40 cellular contexts compared by ENCODE assay signal in the genomic region with DNA sequence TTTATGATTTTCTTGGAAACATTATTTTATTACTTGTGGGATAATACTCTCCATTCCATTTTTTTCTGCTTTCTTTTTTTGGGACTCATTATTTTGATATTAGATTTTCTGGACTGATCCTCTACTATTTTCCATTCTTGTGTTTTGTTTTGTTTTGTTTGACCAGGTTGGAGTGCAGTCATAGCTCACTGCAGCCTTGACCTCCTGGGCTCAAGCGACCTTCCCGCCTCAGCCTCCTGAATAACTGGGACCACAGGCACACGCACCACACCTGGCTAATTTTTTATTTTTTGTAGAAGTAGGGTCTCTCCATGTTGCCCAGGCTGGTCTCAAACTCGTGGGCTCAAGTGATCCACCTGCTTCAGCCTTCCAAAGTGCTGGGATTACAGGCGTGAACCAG.
"Had no signal": no experiment of that assay in that cellular context is flagged by ENCODE, and none has a peak within 500 bp of the region (broad histone marks: within the 10 kb centered on the region; RNA-seq: fewer than 3 reads in every experiment).

No MANE protein-coding gene starts in this region.

- H3K4me1 Mint-ChIP-seq: activated naive CD4-positive, alpha-beta T cell treated with anti-CD3 and anti-CD28 coated beads, Interleukin-2, amount 10 ng/mL, durations not matched to agents 7 days and 5 days; activated naive CD4-positive, alpha-beta T cell treated with anti-CD3 and anti-CD28 coated beads, Interleukin-2, amount 50 U/mL, for 24 hours; activated naive CD8-positive, alpha-beta T cell treated with anti-CD3 and anti-CD28 coated beads, Interleukin-2, amount 10 ng/mL, durations not matched to agents 7 days and 5 days; central memory CD8-positive, alpha-beta T cell had no signal

- H3K4me3 ChIP-seq: adrenal gland, ascending aorta, body of pancreas, breast epithelium, cardiac muscle cell had no signal

- ATAC-seq: activated naive CD4-positive, alpha-beta T cell treated with anti-CD3 and anti-CD28 coated beads, Interleukin-2, amount 50 U/mL, for 72 hours; activated naive CD8-positive, alpha-beta T cell treated with anti-CD3 and anti-CD28 coated beads, Interleukin-2, amount 50 U/mL, for 24 hours; activated T-cell treated with anti-CD3 and anti-CD28 coated beads, Interleukin-2, amount 50 U/mL, for 4 hours; activated T-cell treated with anti-CD3 and anti-CD28 coated beads, Interleukin-2, amount 50 U/mL, for 72 hours; activated T-helper 17 cell treated with anti-CD3 and anti-CD28 coated beads, Interleukin-2, amount 50 U/mL, for 72 hours; body of pancreas had no signal

- H3K36me3 ChIP-seq: adrenal gland, ascending aorta, brain microvascular endothelial cell, breast epithelium, cardiac muscle cell had no signal

- H3K27ac ChIP-seq: adrenal gland, ascending aorta, body of pancreas, brain microvascular endothelial cell, breast epithelium, cardiac muscle cell had no signal

- H3K27me3 Mint-ChIP-seq: brain had no signal

- H3K9me3 ChIP-seq: adrenal gland, ascending aorta, body of pancreas, breast epithelium had no signal

- H3K27ac Mint-ChIP-seq: activated naive CD4-positive, alpha-beta T cell treated with anti-CD3 and anti-CD28 coated beads for 36 hours; activated naive CD4-positive, alpha-beta T cell treated with anti-CD3 and anti-CD28 coated beads, Interleukin-2, amount 10 ng/mL, durations not matched to agents 7 days and 5 days; activated naive CD4-positive, alpha-beta T cell treated with anti-CD3 and anti-CD28 coated beads, Interleukin-2, amount 50 U/mL, for 24 hours; activated naive CD4-positive, alpha-beta T cell treated with anti-CD3 and anti-CD28 coated beads, Interleukin-2, amount 50 U/mL, for 72 hours; activated naive CD8-positive, alpha-beta T cell; activated naive CD8-positive, alpha-beta T cell treated with anti-CD3 and anti-CD28 coated beads for 36 hours; activated naive CD8-positive, alpha-beta T cell treated with anti-CD3 and anti-CD28 coated beads, Interleukin-2, amount 10 ng/mL, durations not matched to agents 7 days and 5 days; activated naive CD8-positive, alpha-beta T cell treated with anti-CD3 and anti-CD28 coated beads, Interleukin-2, amount 50 U/mL, for 24 hours; activated T-cell treated with anti-CD3 and anti-CD28 coated beads, Interleukin-2, amount 50 U/mL, for 24 hours; activated T-cell treated with anti-CD3 and anti-CD28 coated beads, Interleukin-2, amount 50 U/mL, for 72 hours; activated T-helper 1 cell treated with anti-CD3 and anti-CD28 coated beads, Interleukin-12 subunit alpha, Interleukin-12 subunit beta, Interleukin-2, Interleukin-4 antibody, amounts not matched to agents 30 ng/mL and 10 ng/mL and 1 ng/mL, durations not matched to agents 14 hours and 24 hours and 36 hours; activated T-helper 17 cell treated with anti-CD3 and anti-CD28 coated beads, Interleukin-2, amount 50 U/mL, for 72 hours; activated T-helper 2 cell treated with anti-CD3 and anti-CD28 coated beads, Interferon-gamma antibody, Interleukin-2, Interleukin-4, amounts not matched to agents 10 μg/mL and 5 μg/mL and 100 μg/mL, durations not matched to agents 14 hours and 24 hours and 36 hours; brain had no signal

- H3K27me3 ChIP-seq: adrenal gland, ascending aorta, body of pancreas, brain microvascular endothelial cell, breast epithelium, cardiac muscle cell had no signal

- DNase-seq: activated effector memory CD4-positive, alpha-beta T cell treated with anti-CD3 and anti-CD28 coated beads, Interleukin-2, amount 50 U/mL, for 16 hours; activated effector memory CD4-positive, alpha-beta T cell treated with Interleukin-2 at 50 U/mL for 16 hours; activated gamma-delta T cell; activated gamma-delta T cell treated with Interleukin-2 at 50 U/mL for 16 hours; activated naive CD4-positive, alpha-beta T cell; activated naive CD4-positive, alpha-beta T cell treated with anti-CD3 and anti-CD28 coated beads for 36 hours; activated naive CD4-positive, alpha-beta T cell treated with anti-CD3 and anti-CD28 coated beads, Interleukin-2, amount 10 ng/mL, durations not matched to agents 7 days and 5 days; activated naive CD4-positive, alpha-beta T cell treated with anti-CD3 and anti-CD28 coated beads, Interleukin-2, amount 50 U/mL, for 16 hours; activated naive CD4-positive, alpha-beta T cell treated with Interleukin-2 at 50 U/mL for 16 hours; activated naive CD8-positive, alpha-beta T cell treated with anti-CD3 and anti-CD28 coated beads for 36 hours; activated naive CD8-positive, alpha-beta T cell treated with anti-CD3 and anti-CD28 coated beads, Interleukin-2, amount 10 ng/mL, durations not matched to agents 7 days and 5 days; activated naive CD8-positive, alpha-beta T cell treated with anti-CD3 and anti-CD28 coated beads, Interleukin-2, amount 50 U/mL, for 24 hours; activated T-cell treated with anti-CD3 and anti-CD28 coated beads, Interleukin-2, amount 50 U/mL, for 1 hour; activated T-cell treated with anti-CD3 and anti-CD28 coated beads, Interleukin-2, amount 50 U/mL, for 24 hours; activated T-cell treated with anti-CD3 and anti-CD28 coated beads, Interleukin-2, amount 50 U/mL, for 4 hours; activated T-cell treated with anti-CD3 and anti-CD28 coated beads, Interleukin-2, amount 50 U/mL, for 48 hours; activated T-cell treated with anti-CD3 and anti-CD28 coated beads, Interleukin-2, amount 50 U/mL, for 72 hours; adrenal gland; amniotic stem cell; amygdala; anterior cingulate cortex; aorta; body of pancreas; brain microvascular endothelial cell; caudate nucleus; central memory CD4-positive, alpha-beta T cell; cerebellar nuclear complex had no signal

- H3K4me1 ChIP-seq: ascending aorta, body of pancreas, breast epithelium had no signal

- H3K4me3 Mint-ChIP-seq: activated naive CD4-positive, alpha-beta T cell treated with anti-CD3 and anti-CD28 coated beads for 36 hours; activated naive CD4-positive, alpha-beta T cell treated with anti-CD3 and anti-CD28 coated beads, Interleukin-2, amount 10 ng/mL, durations not matched to agents 7 days and 5 days; activated naive CD4-positive, alpha-beta T cell treated with anti-CD3 and anti-CD28 coated beads, Interleukin-2, amount 50 U/mL, for 24 hours; activated naive CD8-positive, alpha-beta T cell; activated naive CD8-positive, alpha-beta T cell treated with anti-CD3 and anti-CD28 coated beads for 36 hours; activated naive CD8-positive, alpha-beta T cell treated with anti-CD3 and anti-CD28 coated beads, Interleukin-2, amount 10 ng/mL, durations not matched to agents 7 days and 5 days; activated naive CD8-positive, alpha-beta T cell treated with anti-CD3 and anti-CD28 coated beads, Interleukin-2, amount 50 U/mL, for 24 hours; activated T-cell treated with anti-CD3 and anti-CD28 coated beads, Interleukin-2, amount 50 U/mL, for 24 hours; activated T-cell treated with anti-CD3 and anti-CD28 coated beads, Interleukin-2, amount 50 U/mL, for 4 hours; activated T-cell treated with anti-CD3 and anti-CD28 coated beads, Interleukin-2, amount 50 U/mL, for 72 hours; activated T-helper 1 cell treated with anti-CD3 and anti-CD28 coated beads, Interleukin-12 subunit alpha, Interleukin-12 subunit beta, Interleukin-2, Interleukin-4 antibody, amounts not matched to agents 30 ng/mL and 10 ng/mL and 1 ng/mL, durations not matched to agents 14 hours and 24 hours and 36 hours; activated T-helper 17 cell treated with anti-CD3 and anti-CD28 coated beads, Interleukin-2, amount 50 U/mL, for 72 hours; brain; central memory CD8-positive, alpha-beta T cell had no signal

- FAIRE-seq: astrocyte, bronchial epithelial cell had no signal

- H3K36me3 Mint-ChIP-seq: activated naive CD4-positive, alpha-beta T cell treated with anti-CD3 and anti-CD28 coated beads, Interleukin-2, amount 10 ng/mL, durations not matched to agents 7 days and 5 days; activated naive CD4-positive, alpha-beta T cell treated with anti-CD3 and anti-CD28 coated beads, Interleukin-2, amount 50 U/mL, for 24 hours; activated naive CD4-positive, alpha-beta T cell treated with anti-CD3 and anti-CD28 coated beads, Interleukin-2, amount 50 U/mL, for 72 hours; activated naive CD8-positive, alpha-beta T cell; activated naive CD8-positive, alpha-beta T cell treated with anti-CD3 and anti-CD28 coated beads for 36 hours; activated naive CD8-positive, alpha-beta T cell treated with anti-CD3 and anti-CD28 coated beads, Interleukin-2, amount 10 ng/mL, durations not matched to agents 7 days and 5 days; brain had no signal

- H3K9me3 Mint-ChIP-seq: activated naive CD4-positive, alpha-beta T cell treated with anti-CD3 and anti-CD28 coated beads for 36 hours; activated naive CD4-positive, alpha-beta T cell treated with anti-CD3 and anti-CD28 coated beads, Interleukin-2, amount 10 ng/mL, durations not matched to agents 7 days and 5 days; activated naive CD4-positive, alpha-beta T cell treated with anti-CD3 and anti-CD28 coated beads, Interleukin-2, amount 50 U/mL, for 24 hours; activated naive CD8-positive, alpha-beta T cell treated with anti-CD3 and anti-CD28 coated beads for 36 hours; activated naive CD8-positive, alpha-beta T cell treated with anti-CD3 and anti-CD28 coated beads, Interleukin-2, amount 10 ng/mL, durations not matched to agents 7 days and 5 days; activated naive CD8-positive, alpha-beta T cell treated with anti-CD3 and anti-CD28 coated beads, Interleukin-2, amount 50 U/mL, for 24 hours; activated T-cell treated with anti-CD3 and anti-CD28 coated beads, Interleukin-2, amount 50 U/mL, for 24 hours; activated T-cell treated with anti-CD3 and anti-CD28 coated beads, Interleukin-2, amount 50 U/mL, for 4 hours; activated T-cell treated with anti-CD3 and anti-CD28 coated beads, Interleukin-2, amount 50 U/mL, for 72 hours; activated T-helper 1 cell treated with anti-CD3 and anti-CD28 coated beads, Interleukin-12 subunit alpha, Interleukin-12 subunit beta, Interleukin-2, Interleukin-4 antibody, amounts not matched to agents 30 ng/mL and 10 ng/mL and 1 ng/mL, durations not matched to agents 14 hours and 24 hours and 36 hours; activated T-helper 17 cell treated with anti-CD3 and anti-CD28 coated beads, Interleukin-2, amount 50 U/mL, for 72 hours; activated T-helper 2 cell treated with anti-CD3 and anti-CD28 coated beads, Interferon-gamma antibody, Interleukin-2, Interleukin-4, amounts not matched to agents 10 μg/mL and 5 μg/mL and 100 μg/mL, durations not matched to agents 14 hours and 24 hours and 36 hours; brain; central memory CD8-positive, alpha-beta T cell had no signal
